In the genomic region with DNA sequence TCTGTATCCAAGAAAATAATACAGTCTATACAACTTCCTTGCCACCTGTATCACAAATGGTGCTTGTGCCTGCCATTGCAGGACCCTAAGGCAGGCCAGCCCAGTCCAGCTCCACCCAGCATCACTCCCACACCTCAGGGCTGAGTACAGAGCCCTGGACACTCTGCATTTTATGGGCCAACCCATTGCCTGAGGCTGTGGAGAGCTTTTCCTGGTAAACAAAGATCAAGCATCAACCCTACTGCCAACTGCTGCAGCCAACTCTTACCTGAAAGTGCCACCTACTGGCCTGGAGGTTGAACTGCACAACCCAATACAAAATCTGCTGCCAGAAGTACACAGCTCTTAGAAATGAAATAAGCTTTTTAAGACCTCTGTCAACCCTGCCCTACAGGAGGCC, we compare ENCODE assay signal across 8 cellular contexts.
DNase-seq lines count a peak whose midpoint lies in the region; ATAC-seq, FAIRE-seq and TF ChIP-seq lines count a peak whose summit lies in the region.

No MANE protein-coding gene starts in this region.

- TF ChIP-seq EP300 in HepG2 (IDR thresholded peaks at IDR 0.05; ENCODE audit: low read depth in 2 of 2, low read length in 2 of 2) (no peak), HepG2 (CRISPR knock-in tag; IDR thresholded peaks at IDR 0.05; ENCODE audit: borderline replicate concordance) (no peak)

- H3K27me3 ChIP-seq in liver (ENCODE audit: control insufficient read depth in 4 of 4, insufficient read depth in 4 of 4, low read length in 3 of 4) (no peaks in the 10 kb centered on the region), HepG2 (ENCODE audit: control insufficient read depth in 1 of 2, insufficient read depth in 2 of 2, low read length in 2 of 2) (no peaks in the 10 kb centered on the region), upper lobe of right lung (no peaks in the 10 kb centered on the region)

- no peak for TF ChIP-seq POLR2A in HepG2 (IDR thresholded peaks at IDR 0.05; ENCODE audit: insufficient read depth in 1 of 2, low read depth in 2 of 2, low read length in 2 of 2)

- POLR2A ChIA-PET in HepG2 (lab: Yijun Ruan, JAX): no interaction called here

- no peaks in the 10 kb centered on the region for H4K20me1 ChIP-seq in HepG2 (ENCODE audit: insufficient read depth, low read length)

- H3K4me3 ChIP-seq in liver (ENCODE audit: low read depth in 1 of 3, low read length in 3 of 3): no peak overlapping the region
- H3K4me3 ChIP-seq in HepG2 (replicated peaks in 1 of 3; ENCODE audit: insufficient read depth in 1 of 3, low read depth in 2 of 3, low read length in 3 of 3): no peak overlapping the region
- no peak overlapping the region for H3K4me3 ChIP-seq in LNCaP clone FGC (ENCODE audit: low read depth, low read length)
- no peak overlapping the region for H3K4me3 ChIP-seq in upper lobe of right lung

- intact Hi-C loops in HepG2 (cut with micrococcal nuclease; ENCODE audit: unreplicated experiment) (no loop called here), upper lobe of right lung (cut with DNase I) (no loop called here)

- H3K36me3 ChIP-seq in liver (ENCODE audit: control insufficient read depth in 4 of 4, insufficient read depth in 3 of 4, low read depth in 1 of 4, low read length in 3 of 4): no peaks in the 10 kb centered on the region
- no peaks in the 10 kb centered on the region for H3K36me3 ChIP-seq in HepG2 (replicated peaks in 1 of 2; ENCODE audit: control insufficient read depth in 1 of 2, insufficient read depth in 2 of 2, low read length in 2 of 2)
- no peaks in the 10 kb centered on the region for H3K36me3 ChIP-seq in upper lobe of right lung

- in situ Hi-C loops in HepG2 (cut with HindIII; ENCODE audit: extremely low pct_ligation_motif_present, low pct_unique_long_range_greater_than_20kb): no loop called here

- TF ChIP-seq RAD21 in liver (IDR thresholded peaks at IDR 0.05) (peak; percentile 71 to 84), HepG2 (CRISPR knock-in tag; IDR thresholded peaks at IDR 0.05) (no peak)

- H3K27ac ChIP-seq in liver (ENCODE audit: low read depth in 1 of 2, low read length in 2 of 2) (no peak overlapping the region), HepG2 (ENCODE audit: extremely low read length, insufficient read depth, low read length) (no peak overlapping the region), upper lobe of right lung (no peak overlapping the region)

- no peak overlapping the region for H3K4me2 ChIP-seq in HepG2 (ENCODE audit: low read depth, low read length)

- H2AFZ ChIP-seq in HepG2 (ENCODE audit: low read length): no peak overlapping the region

- no peak for FAIRE-seq in HepG2 (lab: Jason Lieb, UNC)

- peaks cover 0 to 3% (median 0%) of the 10 kb centered on the region in 4 donors for H3K9me3 ChIP-seq in liver (ENCODE audit: control insufficient read depth in 4 of 4, low read length in 3 of 4)
- peaks cover 73% of the 10 kb centered on the region for H3K9me3 ChIP-seq in HepG2 (ENCODE audit: low read length)
- H3K9me3 ChIP-seq in upper lobe of right lung: no peaks in the 10 kb centered on the region

- BruUV-seq in HepG2 (replicated peaks; lab: Mats Ljungman, UMichigan): no TSS peak

- no peak overlapping the region for H3K9ac ChIP-seq in liver (ENCODE audit: low read depth in 1 of 2, low read length in 2 of 2)
- no peak overlapping the region for H3K9ac ChIP-seq in HepG2 (ENCODE audit: insufficient read depth, low read depth, low read length)

- ATAC-seq in HepG2 (no peak), esophagus mucosa (peak; percentile 72), upper lobe of right lung (peak; percentile 47)

- no peak for DNase-seq in HepG2 (ENCODE audit: low spot score)
- peak; percentile 95 for DNase-seq in LNCaP clone FGC (ENCODE audit: low read depth)
- no peak for DNase-seq in upper lobe of right lung
- DNase-seq in NCI-H1105 treated with DMSO at 0.1 percent for 48 hours (lab: John Stamatoyannopoulos, UW): no peak
- no peak for DNase-seq in DMS114 treated with DMSO at 0.1 percent for 48 hours (lab: John Stamatoyannopoulos, UW; ENCODE audit: unreplicated experiment)
- no peak for DNase-seq in retina

- TF ChIP-seq CTCF in liver (IDR thresholded peaks at IDR 0.05; ENCODE audit: low read depth, low read length, missing input control) (peak; percentile 63), HepG2 (CRISPR knock-in tag; IDR thresholded peaks at IDR 0.05) (no peak), LNCaP clone FGC (IDR thresholded peaks at IDR 0.05; ENCODE audit: control insufficient read depth, extremely low read depth, insufficient read depth) (peak; percentile 52), upper lobe of right lung (IDR thresholded peaks at IDR 0.05) (peak; percentile 30)

- H3K79me2 ChIP-seq in HepG2 (ENCODE audit: insufficient read depth, low read length): no peaks in the 10 kb centered on the region

- H3K4me1 ChIP-seq in liver (ENCODE audit: control insufficient read depth in 4 of 4, insufficient read depth in 4 of 4, low read length in 3 of 4): peaks cover 0 to 4% (median 2%) of the 10 kb centered on the region in 4 donors
- H3K4me1 ChIP-seq in HepG2 (ENCODE audit: insufficient read depth, low read length): no peaks in the 10 kb centered on the region
- H3K4me1 ChIP-seq in upper lobe of right lung: no peaks in the 10 kb centered on the region

- CTCF ChIA-PET in HepG2 (lab: Yijun Ruan, JAX; ENCODE audit: low intra/inter-chr PET ratio, low total read pairs): no interaction called here

TF ChIP-seq in liver, 16 proteins besides CTCF, POLR2A, EP300 and RAD21:
- TF ChIP-seq GABPA (IDR thresholded peaks at IDR 0.05 in 1 of 2, conservative IDR thresholded peaks at IDR 0.05 in 1 of 2) (no peak), RXRA (IDR thresholded peaks at IDR 0.05) (no peak)

TF ChIP-seq in HepG2, 621 proteins besides CTCF, POLR2A, EP300 and RAD21:
- TF ChIP-seq SIX4 (CRISPR knock-in tag; IDR thresholded peaks at IDR 0.05) (no peak), JUN (CRISPR knock-in tag; IDR thresholded peaks at IDR 0.05) (no peak)
